ENCODE assay signal across 1 cellular context in the genomic region with DNA sequence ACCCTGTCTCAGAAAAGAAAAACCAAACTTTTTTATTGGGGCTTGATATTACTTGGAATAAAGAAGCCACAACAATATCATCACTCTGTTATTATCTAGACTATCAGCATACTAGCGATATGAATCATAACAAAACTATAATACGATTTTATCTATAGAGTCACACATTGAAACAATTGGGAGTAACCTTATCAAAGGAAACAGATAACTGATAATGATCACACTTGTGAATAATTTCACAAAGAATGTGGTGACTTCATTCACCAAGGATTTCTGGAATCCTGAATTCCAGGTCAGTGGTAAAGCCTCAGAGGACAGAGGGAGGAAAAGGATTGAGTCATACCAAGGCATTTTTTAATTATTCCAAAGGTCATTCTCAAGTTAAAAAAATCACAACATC.
TF ChIP-seq lines count a peak whose summit lies in the region.

No MANE protein-coding gene starts in this region.

TF ChIP-seq in SK-N-SH, 30 proteins besides CTCF, POLR2A, EP300 and RAD21 (continued from another document):
- TF ChIP-seq GABPA (IDR thresholded peaks at IDR 0.05; ENCODE audit: low read depth) = no peak; the same call in 1 of the 2 replicates
- TF ChIP-seq, protein P1, sequence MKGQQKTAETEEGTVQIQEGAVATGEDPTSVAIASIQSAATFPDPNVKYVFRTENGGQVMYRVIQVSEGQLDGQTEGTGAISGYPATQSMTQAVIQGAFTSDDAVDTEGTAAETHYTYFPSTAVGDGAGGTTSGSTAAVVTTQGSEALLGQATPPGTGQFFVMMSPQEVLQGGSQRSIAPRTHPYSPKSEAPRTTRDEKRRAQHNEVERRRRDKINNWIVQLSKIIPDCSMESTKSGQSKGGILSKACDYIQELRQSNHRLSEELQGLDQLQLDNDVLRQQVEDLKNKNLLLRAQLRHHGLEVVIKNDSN (IDR thresholded peaks at IDR 0.05; ENCODE audit: borderline replicate concordance, low read depth) = no peak
- peak; percentile 99 for TF ChIP-seq RXRA (IDR thresholded peaks at IDR 0.05; ENCODE audit: borderline replicate concordance, low read depth)
- TF ChIP-seq GATA2 (CRISPR knock-in tag; IDR thresholded peaks at IDR 0.05) = no peak
- no peak for TF ChIP-seq TAF1 (IDR thresholded peaks at IDR 0.05; ENCODE audit: borderline replicate concordance, low read depth, low read length)
- TF ChIP-seq FOXJ3 (CRISPR knock-in tag; IDR thresholded peaks at IDR 0.05) = no peak
- TF ChIP-seq FOSL2 (IDR thresholded peaks at IDR 0.05; ENCODE audit: borderline replicate concordance, low read depth) = peak; percentile 99
- TF ChIP-seq, protein P2, sequence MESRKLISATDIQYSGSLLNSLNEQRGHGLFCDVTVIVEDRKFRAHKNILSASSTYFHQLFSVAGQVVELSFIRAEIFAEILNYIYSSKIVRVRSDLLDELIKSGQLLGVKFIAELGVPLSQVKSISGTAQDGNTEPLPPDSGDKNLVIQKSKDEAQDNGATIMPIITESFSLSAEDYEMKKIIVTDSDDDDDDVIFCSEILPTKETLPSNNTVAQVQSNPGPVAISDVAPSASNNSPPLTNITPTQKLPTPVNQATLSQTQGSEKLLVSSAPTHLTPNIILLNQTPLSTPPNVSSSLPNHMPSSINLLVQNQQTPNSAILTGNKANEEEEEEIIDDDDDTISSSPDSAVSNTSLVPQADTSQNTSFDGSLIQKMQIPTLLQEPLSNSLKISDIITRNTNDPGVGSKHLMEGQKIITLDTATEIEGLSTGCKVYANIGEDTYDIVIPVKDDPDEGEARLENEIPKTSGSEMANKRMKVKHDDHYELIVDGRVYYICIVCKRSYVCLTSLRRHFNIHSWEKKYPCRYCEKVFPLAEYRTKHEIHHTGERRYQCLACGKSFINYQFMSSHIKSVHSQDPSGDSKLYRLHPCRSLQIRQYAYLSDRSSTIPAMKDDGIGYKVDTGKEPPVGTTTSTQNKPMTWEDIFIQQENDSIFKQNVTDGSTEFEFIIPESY (IDR thresholded peaks at IDR 0.05; ENCODE audit: borderline replicate concordance, low read depth) = peak; percentile 78
- TF ChIP-seq POLR2AphosphoS5 (IDR thresholded peaks at IDR 0.05; ENCODE audit: low read depth, low read length) = peak; percentile 86; the same call in 1 of the 2 replicates
- peak; percentile 100 for TF ChIP-seq TEAD4 (IDR thresholded peaks at IDR 0.05; ENCODE audit: borderline replicate concordance, insufficient read depth)
- no peak for TF ChIP-seq YY1 (IDR thresholded peaks at IDR 0.05; ENCODE audit: low read depth)
- no peak for TF ChIP-seq SMC3 (IDR thresholded peaks at IDR 0.05; ENCODE audit: low read depth, low read length)
- no peak for TF ChIP-seq CHD2 (IDR thresholded peaks at IDR 0.05; ENCODE audit: low read length, partially characterized antibody)
- no peak for TF ChIP-seq EZH2phosphoT487 (IDR thresholded peaks at IDR 0.05; ENCODE audit: borderline replicate concordance, low read depth)
